ENCODE assay signal across 18 cellular contexts in genomic region chr2:40820319-40820718, GRCh38.
DNase-seq lines count a peak whose midpoint lies in the region; ATAC-seq, FAIRE-seq and TF ChIP-seq lines count a peak whose summit lies in the region.
"Had no signal": no experiment of that assay in that cellular context is flagged by ENCODE, and none has a peak within 500 bp of the region (broad histone marks: within the 10 kb centered on the region; RNA-seq: fewer than 3 reads in every experiment).

No MANE protein-coding gene starts in this region.

- POLR2A ChIA-PET in activated CD4-positive, alpha-beta T cell treated with anti-CD3 and anti-CD28 coated beads for 36 hours (lab: Charles Lee), result no interaction called here

- ATAC-seq in HG02970 (IDR thresholded peaks at IDR 0.05; ENCODE audit: low FRiP score, unreplicated experiment), result no peak
- ATAC-seq in effector memory CD8-positive, alpha-beta T cell (replicated peaks), result no peak
- ATAC-seq in activated CD4-positive, alpha-beta T cell treated with anti-CD3 and anti-CD28 coated beads for 36 hours, result no peak
- ATAC-seq: activated CD4-positive, CD25-positive, alpha-beta regulatory T cell treated with anti-CD3 and anti-CD28 coated beads, Interleukin-2, amount 50 U/mL, for 24 hours; heart left ventricle; left cardiac atrium had no signal

- H3K9me3 ChIP-seq in BE2C, result no peaks in the 10 kb centered on the region
- H3K9me3 ChIP-seq in keratinocyte (ENCODE audit: control insufficient read depth, low read depth, low read length), result no peaks in the 10 kb centered on the region

- H3K4me3 ChIP-seq in BE2C (ENCODE audit: low read depth, low read length) (no peak overlapping the region), WI38 (ENCODE audit: low read depth, low read length) (peak overlapping the region; percentile 16; the same call in 1 of the 2 replicates), keratinocyte (ENCODE audit: control insufficient read depth in 2 of 3, extremely low read depth in 1 of 3, insufficient read depth in 2 of 3, low read depth in 1 of 3, low read length in 3 of 3) (no peak overlapping the region)

- no peaks in the 10 kb centered on the region for H3K36me3 Mint-ChIP-seq in effector memory CD8-positive, alpha-beta T cell (ENCODE audit: insufficient read depth)
- no peaks in the 10 kb centered on the region for H3K36me3 Mint-ChIP-seq in activated CD4-positive, alpha-beta T cell treated with anti-CD3 and anti-CD28 coated beads for 36 hours (ENCODE audit: low read depth)
- H3K36me3 Mint-ChIP-seq: activated naive CD4-positive, alpha-beta T cell treated with anti-CD3 and anti-CD28 coated beads, Interleukin-2, amount 10 ng/mL, durations not matched to agents 7 days and 5 days had no signal

- H3K36me3 ChIP-seq in BE2C, result no peaks in the 10 kb centered on the region
- no peaks in the 10 kb centered on the region for H3K36me3 ChIP-seq in keratinocyte (ENCODE audit: control insufficient read depth in 2 of 2, extremely low read depth in 1 of 2, insufficient read depth in 2 of 2, low read length in 2 of 2)
- H3K36me3 ChIP-seq: heart left ventricle had no signal

- no peaks in the 10 kb centered on the region for H3K4me1 Mint-ChIP-seq in effector memory CD8-positive, alpha-beta T cell (ENCODE audit: low read depth in 2 of 2)
- H3K4me1 Mint-ChIP-seq in activated CD4-positive, alpha-beta T cell treated with anti-CD3 and anti-CD28 coated beads for 36 hours, result peaks cover 14% of the 10 kb centered on the region
- H3K4me1 Mint-ChIP-seq: B cell had no signal

- H3K9ac ChIP-seq in keratinocyte (ENCODE audit: control insufficient read depth, extremely low read depth, insufficient read depth, low read length), result no peak overlapping the region

- H3K4me1 ChIP-seq in BE2C (no peaks in the 10 kb centered on the region), keratinocyte (ENCODE audit: control insufficient read depth, extremely low read depth, insufficient read depth, low read length) (no peaks in the 10 kb centered on the region)

- no peak for FAIRE-seq in HTR-8/SVneo (lab: Jason Lieb, UNC)
- no peak for FAIRE-seq in keratinocyte (lab: Jason Lieb, UNC)
- FAIRE-seq: endometrium, GM12891 had no signal

- no peaks in the 10 kb centered on the region for H3K79me2 ChIP-seq in keratinocyte (ENCODE audit: control insufficient read depth, insufficient read depth, low read length)

- intact Hi-C loops in activated CD4-positive, alpha-beta T cell treated with anti-CD3 and anti-CD28 coated beads for 36 hours (cut with DNase I, micrococcal nuclease), result no loop called here

- H3K4me2 ChIP-seq in keratinocyte (ENCODE audit: control insufficient read depth, extremely low read depth, insufficient read depth, low read depth, low read length), result no peak overlapping the region

- no peak overlapping the region for H3K27ac ChIP-seq in keratinocyte (ENCODE audit: control insufficient read depth, insufficient read depth, low read length)
- H3K27ac ChIP-seq: heart left ventricle had no signal

- peak overlapping the region; percentile 26 for H2AFZ ChIP-seq in keratinocyte (ENCODE audit: control insufficient read depth, low read length)

- H3K27me3 ChIP-seq in BE2C, result no peaks in the 10 kb centered on the region
- no peaks in the 10 kb centered on the region for H3K27me3 ChIP-seq in keratinocyte (ENCODE audit: control insufficient read depth, extremely low read depth, insufficient read depth, low read length)
- H3K27me3 ChIP-seq: heart left ventricle had no signal

- no peak overlapping the region for H3K27ac Mint-ChIP-seq in effector memory CD8-positive, alpha-beta T cell
- H3K27ac Mint-ChIP-seq in activated CD4-positive, alpha-beta T cell treated with anti-CD3 and anti-CD28 coated beads for 36 hours, result no peak overlapping the region
- H3K27ac Mint-ChIP-seq: activated naive CD4-positive, alpha-beta T cell treated with anti-CD3 and anti-CD28 coated beads, Interleukin-2, amount 10 ng/mL, durations not matched to agents 7 days and 5 days; B cell had no signal

- dilution Hi-C loops in keratinocyte (cut with MboI; ENCODE audit: extremely low pct_ligation_motif_present, low sequenced_read_pairs), result no loop called here

- H3K4me3 Mint-ChIP-seq in effector memory CD8-positive, alpha-beta T cell, result no peak overlapping the region
- H3K4me3 Mint-ChIP-seq in activated CD4-positive, alpha-beta T cell treated with anti-CD3 and anti-CD28 coated beads for 36 hours, result no peak overlapping the region
- H3K4me3 Mint-ChIP-seq: activated naive CD4-positive, alpha-beta T cell treated with anti-CD3 and anti-CD28 coated beads, Interleukin-2, amount 10 ng/mL, durations not matched to agents 7 days and 5 days; B cell had no signal

- peaks cover 0 to 11% of the 10 kb centered on the region in 2 donors for H3K9me3 Mint-ChIP-seq in effector memory CD8-positive, alpha-beta T cell
- no peaks in the 10 kb centered on the region for H3K9me3 Mint-ChIP-seq in activated CD4-positive, alpha-beta T cell treated with anti-CD3 and anti-CD28 coated beads for 36 hours (ENCODE audit: low read depth)
- H3K9me3 Mint-ChIP-seq: activated naive CD4-positive, alpha-beta T cell treated with anti-CD3 and anti-CD28 coated beads, Interleukin-2, amount 10 ng/mL, durations not matched to agents 7 days and 5 days had no signal

- TF ChIP-seq CTCF in BE2C (IDR thresholded peaks at IDR 0.05; ENCODE audit: low read depth, low read length) (peak; percentile 27; the same call in 1 of the 2 replicates), WI38 (IDR thresholded peaks at IDR 0.05; ENCODE audit: low read depth, low read length) (peak; percentile 7; the same call in 1 of the 2 replicates), keratinocyte (optimal IDR thresholded peaks at IDR 0.05 in 1 of 3, IDR thresholded peaks at IDR 0.05 in 1 of 3, conservative IDR thresholded peaks at IDR 0.05 in 1 of 3; ENCODE audit: extremely low read depth in 1 of 3, insufficient read depth in 2 of 3, low read length in 3 of 3) (no peak)

- H3K9me1 ChIP-seq in keratinocyte (ENCODE audit: control insufficient read depth, extremely low read depth, insufficient read depth, low read length), result no peaks in the 10 kb centered on the region

- CTCF ChIA-PET in activated CD4-positive, alpha-beta T cell treated with anti-CD3 and anti-CD28 coated beads for 36 hours (lab: Charles Lee), result interaction anchor here (0.6 kb wide), 1 partner anchor 826 kb away, joined by 3 read pairs; no protein-coding TSS in a partner anchor

- no peak for DNase-seq in BE2C
- DNase-seq in HTR-8/SVneo (ENCODE audit: insufficient read length, low spot score), result peak; percentile 6
- DNase-seq in keratinocyte (ENCODE audit: low read depth, low spot score), result no peak
- no peak for DNase-seq in stimulated activated CD8-positive, alpha-beta memory T cell treated with anti-CD3 and anti-CD28 coated beads, Interleukin-4, amount 100 ng/mL, for 48 hours
- no peak for DNase-seq in effector memory CD8-positive, alpha-beta T cell
- no peak for DNase-seq in activated CD4-positive, alpha-beta T cell treated with anti-CD3 and anti-CD28 coated beads for 36 hours
- DNase-seq: activated naive CD4-positive, alpha-beta T cell treated with anti-CD3 and anti-CD28 coated beads, Interleukin-2, amount 10 ng/mL, durations not matched to agents 7 days and 5 days; caudate nucleus; heart left ventricle; left cardiac atrium; NCI-H1092; NCI-H446 had no signal

- H4K20me1 ChIP-seq in keratinocyte (ENCODE audit: control insufficient read depth, extremely low read depth, insufficient read depth, low read length), result no peaks in the 10 kb centered on the region

- H3K27me3 Mint-ChIP-seq in effector memory CD8-positive, alpha-beta T cell, result no peaks in the 10 kb centered on the region
- H3K27me3 Mint-ChIP-seq in activated CD4-positive, alpha-beta T cell treated with anti-CD3 and anti-CD28 coated beads for 36 hours, result no peaks in the 10 kb centered on the region
- H3K27me3 Mint-ChIP-seq: activated naive CD4-positive, alpha-beta T cell treated with anti-CD3 and anti-CD28 coated beads, Interleukin-2, amount 10 ng/mL, durations not matched to agents 7 days and 5 days; B cell had no signal

Comparison
In these comparisons a context has a peak if more than half of its experiments do, and no peak if none do; other contexts are left out.
1. CTCF ChIP-seq: peak in BE2C (single experiment) and WI38 (single experiment); none in keratinocyte (0 of 3).